ENCODE assay signal across 25 cellular contexts in genomic region chr11:113570906-113571305, GRCh38.
"Had no signal": no experiment of that assay in that cellular context is flagged by ENCODE, and none has a peak within 500 bp of the region (broad histone marks: within the 10 kb centered on the region; RNA-seq: fewer than 3 reads in every experiment).

No MANE protein-coding gene starts in this region.

- H3K4me1 ChIP-seq: esophagus muscularis mucosa, foreskin keratinocyte had no signal

- DNase-seq: activated CD4-positive, alpha-beta memory T cell treated with anti-CD3 and anti-CD28 coated beads, Interleukin-2, amount 10 ng/mL, durations not matched to agents 7 days and 5 days; activated CD4-positive, alpha-beta T cell treated with anti-CD3 and anti-CD28 coated beads for 1 hour; activated CD4-positive, alpha-beta T cell treated with anti-CD3 and anti-CD28 coated beads for 4 hours; activated CD4-positive, alpha-beta T cell treated with anti-CD3 and anti-CD28 coated beads, Interleukin-2, amount 10 ng/mL, durations not matched to agents 7 days and 5 days; activated CD4-positive, alpha-beta T cell treated with anti-CD3 and anti-CD28 coated beads, Interleukin-2, amount 50 U/mL, for 4 hours; activated gamma-delta T cell; activated naive CD4-positive, alpha-beta T cell; activated naive CD4-positive, alpha-beta T cell treated with anti-CD3 and anti-CD28 coated beads, Interleukin-2, amount 10 ng/mL, durations not matched to agents 7 days and 5 days; activated naive CD8-positive, alpha-beta T cell treated with anti-CD3 and anti-CD28 coated beads, Interleukin-2, amount 10 ng/mL, durations not matched to agents 7 days and 5 days; activated T-cell treated with anti-CD3 and anti-CD28 coated beads, Interleukin-2, amount 50 U/mL, for 4 hours; anterior cingulate cortex; brain microvascular endothelial cell; dorsolateral prefrontal cortex; effector memory CD4-positive, alpha-beta T cell; erythroblast; foreskin keratinocyte; head of caudate nucleus; T-helper 1 cell; T-helper 17 cell had no signal

- H3K27ac ChIP-seq: brain microvascular endothelial cell, coronary artery, dorsolateral prefrontal cortex, esophagus muscularis mucosa, foreskin keratinocyte had no signal

- H3K36me3 ChIP-seq: brain microvascular endothelial cell, esophagus muscularis mucosa had no signal

- H3K36me3 Mint-ChIP-seq: activated naive CD4-positive, alpha-beta T cell treated with anti-CD3 and anti-CD28 coated beads, Interleukin-2, amount 10 ng/mL, durations not matched to agents 7 days and 5 days; activated naive CD4-positive, alpha-beta T cell treated with anti-CD3 and anti-CD28 coated beads, Interleukin-2, amount 50 U/mL, for 72 hours; activated naive CD8-positive, alpha-beta T cell treated with anti-CD3 and anti-CD28 coated beads, Interleukin-2, amount 10 ng/mL, durations not matched to agents 7 days and 5 days had no signal

- H3K4me3 Mint-ChIP-seq: activated CD4-positive, alpha-beta memory T cell treated with anti-CD3 and anti-CD28 coated beads, Interleukin-2, amount 10 ng/mL, durations not matched to agents 7 days and 5 days; activated CD4-positive, alpha-beta T cell treated with anti-CD3 and anti-CD28 coated beads, Interleukin-2, amount 10 ng/mL, durations not matched to agents 7 days and 5 days; activated naive CD4-positive, alpha-beta T cell treated with anti-CD3 and anti-CD28 coated beads, Interleukin-2, amount 10 ng/mL, durations not matched to agents 7 days and 5 days; activated naive CD8-positive, alpha-beta T cell treated with anti-CD3 and anti-CD28 coated beads, Interleukin-2, amount 10 ng/mL, durations not matched to agents 7 days and 5 days; activated T-cell treated with anti-CD3 and anti-CD28 coated beads, Interleukin-2, amount 50 U/mL, for 4 hours; activated T-helper 17 cell treated with anti-CD3 and anti-CD28 coated beads, Interleukin-2, amount 50 U/mL, for 72 hours; central memory CD8-positive, alpha-beta T cell; dendritic cell treated with granulocyte-macrophage colony-stimulating factor and Interleukin-4, amounts not matched to agents 40 ng/mL and 50 ng/mL, for 4 days; T-helper 17 cell had no signal

- H3K27ac Mint-ChIP-seq: activated CD4-positive, alpha-beta memory T cell treated with anti-CD3 and anti-CD28 coated beads, Interleukin-2, amount 10 ng/mL, durations not matched to agents 7 days and 5 days; activated CD4-positive, alpha-beta T cell treated with anti-CD3 and anti-CD28 coated beads, Interleukin-2, amount 10 ng/mL, durations not matched to agents 7 days and 5 days; activated naive CD4-positive, alpha-beta T cell treated with anti-CD3 and anti-CD28 coated beads, Interleukin-2, amount 10 ng/mL, durations not matched to agents 7 days and 5 days; activated naive CD4-positive, alpha-beta T cell treated with anti-CD3 and anti-CD28 coated beads, Interleukin-2, amount 50 U/mL, for 72 hours; activated naive CD8-positive, alpha-beta T cell treated with anti-CD3 and anti-CD28 coated beads, Interleukin-2, amount 10 ng/mL, durations not matched to agents 7 days and 5 days; activated T-helper 17 cell treated with anti-CD3 and anti-CD28 coated beads, Interleukin-2, amount 50 U/mL, for 72 hours; dendritic cell treated with granulocyte-macrophage colony-stimulating factor and Interleukin-4, amounts not matched to agents 40 ng/mL and 50 ng/mL, for 4 days had no signal

- H3K27me3 ChIP-seq: brain microvascular endothelial cell, esophagus muscularis mucosa, foreskin keratinocyte had no signal

- H3K9me3 Mint-ChIP-seq: activated CD4-positive, alpha-beta memory T cell treated with anti-CD3 and anti-CD28 coated beads, Interleukin-2, amount 10 ng/mL, durations not matched to agents 7 days and 5 days; activated CD4-positive, alpha-beta T cell treated with anti-CD3 and anti-CD28 coated beads, Interleukin-2, amount 10 ng/mL, durations not matched to agents 7 days and 5 days; activated naive CD4-positive, alpha-beta T cell treated with anti-CD3 and anti-CD28 coated beads, Interleukin-2, amount 10 ng/mL, durations not matched to agents 7 days and 5 days; activated naive CD4-positive, alpha-beta T cell treated with anti-CD3 and anti-CD28 coated beads, Interleukin-2, amount 50 U/mL, for 72 hours; activated naive CD8-positive, alpha-beta T cell treated with anti-CD3 and anti-CD28 coated beads, Interleukin-2, amount 10 ng/mL, durations not matched to agents 7 days and 5 days; activated T-cell treated with anti-CD3 and anti-CD28 coated beads, Interleukin-2, amount 50 U/mL, for 4 hours; activated T-helper 17 cell treated with anti-CD3 and anti-CD28 coated beads, Interleukin-2, amount 50 U/mL, for 72 hours; central memory CD8-positive, alpha-beta T cell; dendritic cell treated with granulocyte-macrophage colony-stimulating factor and Interleukin-4, amounts not matched to agents 40 ng/mL and 50 ng/mL, for 4 days had no signal

- ATAC-seq: activated naive CD4-positive, alpha-beta T cell treated with anti-CD3 and anti-CD28 coated beads, Interleukin-2, amount 50 U/mL, for 72 hours; activated T-cell treated with anti-CD3 and anti-CD28 coated beads, Interleukin-2, amount 50 U/mL, for 4 hours; activated T-helper 17 cell treated with anti-CD3 and anti-CD28 coated beads, Interleukin-2, amount 50 U/mL, for 72 hours; foreskin keratinocyte; T-helper 17 cell had no signal

- H3K4me3 ChIP-seq: coronary artery, dorsolateral prefrontal cortex, esophagus muscularis mucosa had no signal

- H3K4me1 Mint-ChIP-seq: activated CD4-positive, alpha-beta T cell treated with anti-CD3 and anti-CD28 coated beads, Interleukin-2, amount 10 ng/mL, durations not matched to agents 7 days and 5 days; activated naive CD4-positive, alpha-beta T cell treated with anti-CD3 and anti-CD28 coated beads, Interleukin-2, amount 10 ng/mL, durations not matched to agents 7 days and 5 days; activated naive CD8-positive, alpha-beta T cell treated with anti-CD3 and anti-CD28 coated beads, Interleukin-2, amount 10 ng/mL, durations not matched to agents 7 days and 5 days; activated T-helper 17 cell treated with anti-CD3 and anti-CD28 coated beads, Interleukin-2, amount 50 U/mL, for 72 hours; central memory CD8-positive, alpha-beta T cell; T-helper 17 cell had no signal

- H3K9me3 ChIP-seq: esophagus muscularis mucosa had no signal
